ENCODE assay signal across 13 cellular contexts in the genomic region with DNA sequence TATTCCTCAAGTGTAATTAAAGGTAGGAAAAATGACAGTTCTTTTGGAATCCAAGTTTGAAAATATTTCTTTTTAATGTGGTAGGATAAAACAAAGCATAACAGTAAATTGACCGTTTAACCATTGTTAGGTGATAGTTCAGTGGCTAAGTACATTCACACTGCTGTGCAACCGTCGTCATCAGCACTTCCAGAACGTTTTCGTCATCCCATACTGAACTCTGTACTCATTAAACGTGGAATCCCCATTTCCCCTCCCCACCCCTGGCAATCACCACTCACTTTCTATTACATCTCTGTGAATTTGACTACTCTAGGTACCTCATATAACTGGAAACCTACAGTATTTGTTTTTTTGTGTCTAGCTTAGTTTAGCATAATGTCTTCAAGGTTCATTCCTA. TPM values are rescaled to one million over a fixed set of nuclear protein-coding genes. Genes with fewer than 3 reads are reported as not detected.
DNase-seq lines count a peak whose midpoint lies in the region; ATAC-seq and TF ChIP-seq lines count a peak whose summit lies in the region.
"Had no signal": no experiment of that assay in that cellular context is flagged by ENCODE, and none has a peak within 500 bp of the region (broad histone marks: within the 10 kb centered on the region; RNA-seq: fewer than 3 reads in every experiment).

No MANE protein-coding gene starts in this region.

- ATAC-seq in HG03045 (IDR thresholded peaks at IDR 0.05; ENCODE audit: unreplicated experiment), result no peak
- ATAC-seq: A549, HCT116 had no signal

- no peak overlapping the region for H2AFZ ChIP-seq in hepatocyte

- H3K79me2 ChIP-seq in hepatocyte, result no peaks in the 10 kb centered on the region

- 71% methylated on average over 6 of the region's 6 CpGs for WGBS in hepatocyte (ENCODE audit: low lambda C conversion rate, missing lambda C conversion rate)
- WGBS in liver, result 26% methylated on average over 6 of the region's 6 CpGs

- no peaks in the 10 kb centered on the region for H3K9me2 ChIP-seq in hepatocyte (replicated peaks; ENCODE audit: insufficient read depth)

- no peak overlapping the region for H3K4me2 ChIP-seq in hepatocyte
- H3K4me2 ChIP-seq: A549 had no signal

- H3K27me3 ChIP-seq in hepatocyte (no peaks in the 10 kb centered on the region), liver (ENCODE audit: control insufficient read depth in 4 of 4, insufficient read depth in 4 of 4, low read length in 3 of 4) (no peaks in the 10 kb centered on the region)
- H3K27me3 ChIP-seq: BE2C had no signal

- H3K9ac ChIP-seq in liver (ENCODE audit: low read depth in 1 of 2, low read length in 2 of 2), result peak overlapping the region in 1 of 2 donors; percentile 39

- H3K9me3 ChIP-seq in hepatocyte (ENCODE audit: low read depth), result no peaks in the 10 kb centered on the region
- no peaks in the 10 kb centered on the region for H3K9me3 ChIP-seq in liver (ENCODE audit: control insufficient read depth in 4 of 4, low read length in 3 of 4)
- H3K9me3 ChIP-seq: A549, BE2C had no signal

- peak; percentile 57 for DNase-seq in hepatocyte (ENCODE audit: low spot score)
- DNase-seq in renal cortical epithelial cell (ENCODE audit: low read depth), result peak; percentile 74
- DNase-seq in mucosa of gallbladder (ENCODE audit: low spot score), result no peak
- no peak for DNase-seq in NCI-H69 (lab: John Stamatoyannopoulos, UW)
- DNase-seq: BE2C; CD4-positive, alpha-beta memory T cell; DMS79 treated with DMSO at 0.1 percent for 48 hours; EL had no signal

- no peaks in the 10 kb centered on the region for H3K4me1 ChIP-seq in hepatocyte (ENCODE audit: insufficient read depth)
- peaks cover 0 to 29% (median 16%) of the 10 kb centered on the region in 4 donors for H3K4me1 ChIP-seq in liver (ENCODE audit: control insufficient read depth in 4 of 4, insufficient read depth in 4 of 4, low read length in 3 of 4)
- H3K4me1 ChIP-seq: BE2C had no signal

- no peak overlapping the region for H3K4me3 ChIP-seq in hepatocyte
- H3K4me3 ChIP-seq in liver (ENCODE audit: low read depth in 1 of 3, low read length in 3 of 3), result no peak overlapping the region
- H3K4me3 ChIP-seq: A549 had no signal

- peak; percentile 50 for TF ChIP-seq RAD21 in liver (IDR thresholded peaks at IDR 0.05)

- H3K27ac ChIP-seq in hepatocyte (peak overlapping the region; percentile 76), liver (ENCODE audit: low read depth in 1 of 2, low read length in 2 of 2) (peak overlapping the region; percentile 72 to 80)
- H3K27ac ChIP-seq: C4-2B had no signal

- TF ChIP-seq CTCF in hepatocyte (IDR thresholded peaks at IDR 0.05; ENCODE audit: poor library complexity) (no peak), liver (IDR thresholded peaks at IDR 0.05; ENCODE audit: low read depth, low read length, missing input control) (no peak)

- H3K36me3 ChIP-seq in hepatocyte (replicated peaks; ENCODE audit: insufficient read depth, low read depth) (no peaks in the 10 kb centered on the region), liver (ENCODE audit: control insufficient read depth in 4 of 4, insufficient read depth in 3 of 4, low read depth in 1 of 4, low read length in 3 of 4) (no peaks in the 10 kb centered on the region)
- H3K36me3 ChIP-seq: BE2C had no signal

- no peaks in the 10 kb centered on the region for H4K20me1 ChIP-seq in hepatocyte (ENCODE audit: insufficient read depth, poor library complexity, severe bottlenecking)

TF ChIP-seq in liver, 16 proteins besides CTCF, POLR2A, EP300 and RAD21:
- TF ChIP-seq, protein P1, sequence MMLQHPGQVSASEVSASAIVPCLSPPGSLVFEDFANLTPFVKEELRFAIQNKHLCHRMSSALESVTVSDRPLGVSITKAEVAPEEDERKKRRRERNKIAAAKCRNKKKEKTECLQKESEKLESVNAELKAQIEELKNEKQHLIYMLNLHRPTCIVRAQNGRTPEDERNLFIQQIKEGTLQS (IDR thresholded peaks at IDR 0.05), result peak; percentile 89
- peak; percentile 92 for TF ChIP-seq SP1 (IDR thresholded peaks at IDR 0.05)
- TF ChIP-seq, protein P2, sequence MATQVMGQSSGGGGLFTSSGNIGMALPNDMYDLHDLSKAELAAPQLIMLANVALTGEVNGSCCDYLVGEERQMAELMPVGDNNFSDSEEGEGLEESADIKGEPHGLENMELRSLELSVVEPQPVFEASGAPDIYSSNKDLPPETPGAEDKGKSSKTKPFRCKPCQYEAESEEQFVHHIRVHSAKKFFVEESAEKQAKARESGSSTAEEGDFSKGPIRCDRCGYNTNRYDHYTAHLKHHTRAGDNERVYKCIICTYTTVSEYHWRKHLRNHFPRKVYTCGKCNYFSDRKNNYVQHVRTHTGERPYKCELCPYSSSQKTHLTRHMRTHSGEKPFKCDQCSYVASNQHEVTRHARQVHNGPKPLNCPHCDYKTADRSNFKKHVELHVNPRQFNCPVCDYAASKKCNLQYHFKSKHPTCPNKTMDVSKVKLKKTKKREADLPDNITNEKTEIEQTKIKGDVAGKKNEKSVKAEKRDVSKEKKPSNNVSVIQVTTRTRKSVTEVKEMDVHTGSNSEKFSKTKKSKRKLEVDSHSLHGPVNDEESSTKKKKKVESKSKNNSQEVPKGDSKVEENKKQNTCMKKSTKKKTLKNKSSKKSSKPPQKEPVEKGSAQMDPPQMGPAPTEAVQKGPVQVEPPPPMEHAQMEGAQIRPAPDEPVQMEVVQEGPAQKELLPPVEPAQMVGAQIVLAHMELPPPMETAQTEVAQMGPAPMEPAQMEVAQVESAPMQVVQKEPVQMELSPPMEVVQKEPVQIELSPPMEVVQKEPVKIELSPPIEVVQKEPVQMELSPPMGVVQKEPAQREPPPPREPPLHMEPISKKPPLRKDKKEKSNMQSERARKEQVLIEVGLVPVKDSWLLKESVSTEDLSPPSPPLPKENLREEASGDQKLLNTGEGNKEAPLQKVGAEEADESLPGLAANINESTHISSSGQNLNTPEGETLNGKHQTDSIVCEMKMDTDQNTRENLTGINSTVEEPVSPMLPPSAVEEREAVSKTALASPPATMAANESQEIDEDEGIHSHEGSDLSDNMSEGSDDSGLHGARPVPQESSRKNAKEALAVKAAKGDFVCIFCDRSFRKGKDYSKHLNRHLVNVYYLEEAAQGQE (IDR thresholded peaks at IDR 0.05), result peak; percentile 54
- TF ChIP-seq HNF4G (IDR thresholded peaks at IDR 0.05), result peak; percentile 61
- no peak for TF ChIP-seq EGR1 (IDR thresholded peaks at IDR 0.05; ENCODE audit: low read depth in 2 of 2)
- TF ChIP-seq RXRA (IDR thresholded peaks at IDR 0.05), result peak; percentile 85 to 89
- TF ChIP-seq NR2F2 (IDR thresholded peaks at IDR 0.05), result no peak
- TF ChIP-seq FOXA2 (IDR thresholded peaks at IDR 0.05), result peak; percentile 49
- TF ChIP-seq GABPA (IDR thresholded peaks at IDR 0.05 in 1 of 2, conservative IDR thresholded peaks at IDR 0.05 in 1 of 2), result no peak
- no peak for TF ChIP-seq YY1 (IDR thresholded peaks at IDR 0.05)
- TF ChIP-seq, protein P3, sequence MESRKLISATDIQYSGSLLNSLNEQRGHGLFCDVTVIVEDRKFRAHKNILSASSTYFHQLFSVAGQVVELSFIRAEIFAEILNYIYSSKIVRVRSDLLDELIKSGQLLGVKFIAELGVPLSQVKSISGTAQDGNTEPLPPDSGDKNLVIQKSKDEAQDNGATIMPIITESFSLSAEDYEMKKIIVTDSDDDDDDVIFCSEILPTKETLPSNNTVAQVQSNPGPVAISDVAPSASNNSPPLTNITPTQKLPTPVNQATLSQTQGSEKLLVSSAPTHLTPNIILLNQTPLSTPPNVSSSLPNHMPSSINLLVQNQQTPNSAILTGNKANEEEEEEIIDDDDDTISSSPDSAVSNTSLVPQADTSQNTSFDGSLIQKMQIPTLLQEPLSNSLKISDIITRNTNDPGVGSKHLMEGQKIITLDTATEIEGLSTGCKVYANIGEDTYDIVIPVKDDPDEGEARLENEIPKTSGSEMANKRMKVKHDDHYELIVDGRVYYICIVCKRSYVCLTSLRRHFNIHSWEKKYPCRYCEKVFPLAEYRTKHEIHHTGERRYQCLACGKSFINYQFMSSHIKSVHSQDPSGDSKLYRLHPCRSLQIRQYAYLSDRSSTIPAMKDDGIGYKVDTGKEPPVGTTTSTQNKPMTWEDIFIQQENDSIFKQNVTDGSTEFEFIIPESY (IDR thresholded peaks at IDR 0.05), result peak; percentile 29
- TF ChIP-seq, protein P4, sequence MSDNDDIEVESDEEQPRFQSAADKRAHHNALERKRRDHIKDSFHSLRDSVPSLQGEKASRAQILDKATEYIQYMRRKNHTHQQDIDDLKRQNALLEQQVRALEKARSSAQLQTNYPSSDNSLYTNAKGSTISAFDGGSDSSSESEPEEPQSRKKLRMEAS (IDR thresholded peaks at IDR 0.05), result peak; percentile 66
- TF ChIP-seq TAF1 (conservative IDR thresholded peaks at IDR 0.05), result no peak
- TF ChIP-seq FOXA1 (IDR thresholded peaks at IDR 0.05), result no peak
- peak; percentile 47 to 74 for TF ChIP-seq JUND (IDR thresholded peaks at IDR 0.05)
- peak; percentile 86 to 92 for TF ChIP-seq HNF4A (conservative IDR thresholded peaks at IDR 0.05)
TF ChIP-seq in liver: peak in this region for 10.

RNA-seq across cellular contexts. Expression of a gene that starts 32.9 kb away (rescaled TPM):
- 43.3 and 47.2 TPM in 2 replicates for total RNA-seq in hepatocyte
- 14.4 and 16.8 TPM in 2 replicates for polyA plus RNA-seq in hepatocyte
- total RNA-seq in liver, result 10 to 100 TPM; 31.0 to 31.1 TPM
- polyA plus RNA-seq in liver, result 10 to 100 TPM; 14.7 to 23.1 TPM
- 7.8 and 15.4 TPM in 2 replicates for total RNA-seq in renal cortical epithelial cell
- total RNA-seq in mucosa of gallbladder, result 31.0 TPM

Comparison
In these comparisons a context has a peak if more than half of its experiments do, and no peak if none do; other contexts are left out.
1. DNase-seq: peak in hepatocyte (single experiment) and renal cortical epithelial cell (single experiment); none in mucosa of gallbladder (single experiment) and NCI-H69 (single experiment).